ENCODE assay signal across 9 cellular contexts in the genomic region with DNA sequence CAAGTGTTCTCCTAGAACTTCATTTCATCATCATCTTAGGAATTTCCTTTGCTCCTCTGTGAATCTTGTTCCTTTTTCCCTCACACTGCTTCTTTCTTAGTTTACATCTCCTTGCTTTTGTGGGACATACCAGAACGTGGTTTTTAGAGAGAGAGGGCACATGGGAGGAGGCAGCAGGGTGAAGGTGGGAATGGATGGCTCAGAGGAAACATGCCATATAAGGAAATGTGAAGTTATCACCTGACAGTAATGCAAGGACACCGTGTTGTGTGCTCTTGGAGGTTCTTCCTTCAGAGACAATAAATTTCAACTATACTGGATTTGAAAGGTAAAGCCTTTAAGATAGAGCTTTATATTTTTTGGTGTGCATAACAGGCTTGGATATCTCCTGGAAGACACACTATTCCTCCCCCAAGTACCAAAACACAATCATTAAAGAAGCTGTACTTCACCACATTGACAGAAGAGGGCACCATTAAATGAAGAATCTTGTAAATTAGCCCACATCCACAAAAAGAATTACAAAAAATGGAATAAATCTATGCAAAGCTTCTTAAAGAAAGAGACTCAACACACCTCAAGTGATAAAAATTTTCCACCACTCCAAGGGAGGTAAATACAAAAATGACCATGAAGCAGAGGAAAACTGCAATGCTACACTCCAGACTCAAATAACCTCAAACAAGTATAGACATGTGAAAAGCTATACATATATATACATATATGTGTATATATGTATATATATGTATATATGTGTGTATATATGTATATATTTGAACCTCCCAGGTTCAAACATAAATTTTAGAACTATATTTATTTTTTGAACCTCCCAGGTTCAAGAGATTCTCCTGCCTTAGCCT. TPM values are rescaled to one million over a fixed set of nuclear protein-coding genes. Genes with fewer than 3 reads are reported as not detected.
DNase-seq lines count a peak whose midpoint lies in the region; ATAC-seq and TF ChIP-seq lines count a peak whose summit lies in the region.
"Had no signal": no experiment of that assay in that cellular context is flagged by ENCODE, and none has a peak within 500 bp of the region (broad histone marks: within the 10 kb centered on the region; RNA-seq: fewer than 3 reads in every experiment).

No MANE protein-coding gene starts in this region.

- peak; percentile 25 for TF ChIP-seq CTCF in NB4 (IDR thresholded peaks at IDR 0.05; ENCODE audit: low read depth, low read length)
- peak; percentile 85 for TF ChIP-seq CTCF in chondrocyte (IDR thresholded peaks at IDR 0.05)

- H3K27ac Mint-ChIP-seq in activated T-cell treated with anti-CD3 and anti-CD28 coated beads, Interleukin-2, amount 50 U/mL, for 72 hours = peak overlapping the region; percentile 84
- no peak overlapping the region for H3K27ac Mint-ChIP-seq in chondrocyte (ENCODE audit: unreplicated experiment)
- no peak overlapping the region for H3K27ac Mint-ChIP-seq in naive thymus-derived CD4-positive, alpha-beta T cell

- no peaks in the 10 kb centered on the region for H3K27me3 Mint-ChIP-seq in activated T-cell treated with anti-CD3 and anti-CD28 coated beads, Interleukin-2, amount 50 U/mL, for 72 hours (ENCODE audit: low read depth)
- no peaks in the 10 kb centered on the region for H3K27me3 Mint-ChIP-seq in chondrocyte (ENCODE audit: low read depth)
- H3K27me3 Mint-ChIP-seq in naive thymus-derived CD4-positive, alpha-beta T cell = no peaks in the 10 kb centered on the region

- no peaks in the 10 kb centered on the region for H3K4me1 ChIP-seq in naive thymus-derived CD4-positive, alpha-beta T cell (ENCODE audit: control insufficient read depth in 2 of 2, insufficient read depth in 2 of 2, low read length in 2 of 2)

- CTCF ChIA-PET in naive thymus-derived CD4-positive, alpha-beta T cell (lab: Charles Lee) = interaction anchor here (0.6 to 4.9 kb wide), 28 partner anchors 9 to 560 kb away, joined by 3 to 104 read pairs (median 6); partner anchors contain the start of gene RPL39L

- H3K36me3 Mint-ChIP-seq in activated T-cell treated with anti-CD3 and anti-CD28 coated beads, Interleukin-2, amount 50 U/mL, for 72 hours (ENCODE audit: insufficient read depth in 2 of 2) = no peaks in the 10 kb centered on the region
- H3K36me3 Mint-ChIP-seq in chondrocyte (ENCODE audit: low read depth) = no peaks in the 10 kb centered on the region
- H3K36me3 Mint-ChIP-seq in naive thymus-derived CD4-positive, alpha-beta T cell = no peaks in the 10 kb centered on the region

- no peak overlapping the region for H3K27ac ChIP-seq in naive thymus-derived CD4-positive, alpha-beta T cell (ENCODE audit: low read depth, low read length)
- H3K27ac ChIP-seq: epithelial cell of prostate had no signal

- H3K9me3 ChIP-seq in naive thymus-derived CD4-positive, alpha-beta T cell (ENCODE audit: control insufficient read depth in 2 of 3, low read length in 3 of 3) = no peaks in the 10 kb centered on the region

- ATAC-seq in activated T-cell treated with anti-CD3 and anti-CD28 coated beads, Interleukin-2, amount 50 U/mL, for 72 hours (replicated peaks in 1 of 2) = no peak
- peak; percentile 70 for ATAC-seq in naive thymus-derived CD4-positive, alpha-beta T cell
- ATAC-seq in GM21737 (IDR thresholded peaks at IDR 0.05; ENCODE audit: unreplicated experiment) = no peak

- peak overlapping the region in 1 of 2 donors; percentile 13 for H3K4me3 Mint-ChIP-seq in activated T-cell treated with anti-CD3 and anti-CD28 coated beads, Interleukin-2, amount 50 U/mL, for 72 hours
- H3K4me3 Mint-ChIP-seq in chondrocyte (ENCODE audit: unreplicated experiment) = no peak overlapping the region
- peak overlapping the region in 1 of 10 donors; percentile 13 for H3K4me3 Mint-ChIP-seq in naive thymus-derived CD4-positive, alpha-beta T cell

- no peak for DNase-seq in activated T-cell treated with anti-CD3 and anti-CD28 coated beads, Interleukin-2, amount 50 U/mL, for 72 hours
- no peak for DNase-seq in activated T-cell treated with anti-CD3 and anti-CD28 coated beads, Interleukin-2, amount 50 U/mL, for 48 hours
- DNase-seq in NB4 (ENCODE audit: low read depth) (peak; percentile 36), chondrocyte (ENCODE audit: low spot score) (no peak)
- peak in 6 of 9 donors; percentile 16 to 59 (median 48) for DNase-seq in naive thymus-derived CD4-positive, alpha-beta T cell
- no peak for DNase-seq in activated effector memory CD4-positive, alpha-beta T cell treated with anti-CD3 and anti-CD28 coated beads, Interleukin-2, amount 50 U/mL, for 16 hours
- no peak for DNase-seq in activated CD8-positive, alpha-beta memory T cell treated with anti-CD3 and anti-CD28 coated beads for 24 hours

- H3K4me3 ChIP-seq in NB4 (ENCODE audit: low read depth, low read length) = no peak overlapping the region
- H3K4me3 ChIP-seq in naive thymus-derived CD4-positive, alpha-beta T cell (ENCODE audit: low read length) = no peak overlapping the region

- POLR2A ChIA-PET in naive thymus-derived CD4-positive, alpha-beta T cell (lab: Charles Lee) = interaction anchor here (0.6 to 1.8 kb wide), 8 partner anchors 15 to 264 kb away, joined by 3 to 10 read pairs (median 6); partner anchors contain the start of gene RPL39L

- H3K4me1 Mint-ChIP-seq in activated T-cell treated with anti-CD3 and anti-CD28 coated beads, Interleukin-2, amount 50 U/mL, for 72 hours (ENCODE audit: low read depth) = peaks cover 16% of the 10 kb centered on the region
- peaks cover 11% of the 10 kb centered on the region for H3K4me1 Mint-ChIP-seq in chondrocyte (ENCODE audit: low read depth)
- H3K4me1 Mint-ChIP-seq in naive thymus-derived CD4-positive, alpha-beta T cell = peaks cover 0 to 9% (median 6%) of the 10 kb centered on the region in 7 donors

- H3K36me3 ChIP-seq in naive thymus-derived CD4-positive, alpha-beta T cell (ENCODE audit: control insufficient read depth in 2 of 3, insufficient read depth in 3 of 3, low read length in 3 of 3) = no peaks in the 10 kb centered on the region

- no peak for TF ChIP-seq POLR2A in NB4 (IDR thresholded peaks at IDR 0.05; ENCODE audit: extremely low read depth, insufficient read length)

- H3K27me3 ChIP-seq in naive thymus-derived CD4-positive, alpha-beta T cell (ENCODE audit: control insufficient read depth in 2 of 2, insufficient read depth in 2 of 2, low read length in 2 of 2) = no peaks in the 10 kb centered on the region

- intact Hi-C loops in naive thymus-derived CD4-positive, alpha-beta T cell (cut with micrococcal nuclease) = loop anchor here (1.0 kb wide), 5 partner anchors 17 to 264 kb away; partner anchors contain the start of gene RPL39L (in 2 of the 2)

- H3K9me3 Mint-ChIP-seq in activated T-cell treated with anti-CD3 and anti-CD28 coated beads, Interleukin-2, amount 50 U/mL, for 72 hours = no peaks in the 10 kb centered on the region
- no peaks in the 10 kb centered on the region for H3K9me3 Mint-ChIP-seq in chondrocyte (ENCODE audit: low read depth)
- H3K9me3 Mint-ChIP-seq in naive thymus-derived CD4-positive, alpha-beta T cell = no peaks in the 10 kb centered on the region

RNA-seq across cellular contexts. Expression of gene RPL39L, which starts 26.1 kb away (rescaled TPM):
- 10 to 100 TPM; 32.0 to 35.9 TPM for total RNA-seq in activated T-cell treated with anti-CD3 and anti-CD28 coated beads, Interleukin-2, amount 50 U/mL, for 72 hours
- 15.8 to 18.9 TPM (median 17.4 TPM) in 3 replicates for total RNA-seq in chondrocyte
- 10 to 100 TPM in 1 of 5 experiments, 1 to 10 TPM in 2, under 1 TPM in 1, not detected in 1; 0.81 to 14.0 (median 2.8) TPM for total RNA-seq in naive thymus-derived CD4-positive, alpha-beta T cell
- 1 to 10 TPM; 3.0 to 4.0 TPM for polyA plus RNA-seq in naive thymus-derived CD4-positive, alpha-beta T cell

Comparison
In these comparisons a context has a peak if more than half of its experiments do, and no peak if none do; other contexts are left out.
1. DNase-seq: peak in NB4 (single experiment) and naive thymus-derived CD4-positive, alpha-beta T cell (6 of 9); none in activated T-cell treated with anti-CD3 and anti-CD28 coated beads, Interleukin-2, amount 50 U/mL, for 72 hours (0 of 2), activated T-cell treated with anti-CD3 and anti-CD28 coated beads, Interleukin-2, amount 50 U/mL, for 48 hours (0 of 2), chondrocyte (single experiment), activated effector memory CD4-positive, alpha-beta T cell treated with anti-CD3 and anti-CD28 coated beads, Interleukin-2, amount 50 U/mL, for 16 hours (single experiment) and activated CD8-positive, alpha-beta memory T cell treated with anti-CD3 and anti-CD28 coated beads for 24 hours (single experiment).